8 cellular contexts compared by ENCODE assay signal in the genomic region with DNA sequence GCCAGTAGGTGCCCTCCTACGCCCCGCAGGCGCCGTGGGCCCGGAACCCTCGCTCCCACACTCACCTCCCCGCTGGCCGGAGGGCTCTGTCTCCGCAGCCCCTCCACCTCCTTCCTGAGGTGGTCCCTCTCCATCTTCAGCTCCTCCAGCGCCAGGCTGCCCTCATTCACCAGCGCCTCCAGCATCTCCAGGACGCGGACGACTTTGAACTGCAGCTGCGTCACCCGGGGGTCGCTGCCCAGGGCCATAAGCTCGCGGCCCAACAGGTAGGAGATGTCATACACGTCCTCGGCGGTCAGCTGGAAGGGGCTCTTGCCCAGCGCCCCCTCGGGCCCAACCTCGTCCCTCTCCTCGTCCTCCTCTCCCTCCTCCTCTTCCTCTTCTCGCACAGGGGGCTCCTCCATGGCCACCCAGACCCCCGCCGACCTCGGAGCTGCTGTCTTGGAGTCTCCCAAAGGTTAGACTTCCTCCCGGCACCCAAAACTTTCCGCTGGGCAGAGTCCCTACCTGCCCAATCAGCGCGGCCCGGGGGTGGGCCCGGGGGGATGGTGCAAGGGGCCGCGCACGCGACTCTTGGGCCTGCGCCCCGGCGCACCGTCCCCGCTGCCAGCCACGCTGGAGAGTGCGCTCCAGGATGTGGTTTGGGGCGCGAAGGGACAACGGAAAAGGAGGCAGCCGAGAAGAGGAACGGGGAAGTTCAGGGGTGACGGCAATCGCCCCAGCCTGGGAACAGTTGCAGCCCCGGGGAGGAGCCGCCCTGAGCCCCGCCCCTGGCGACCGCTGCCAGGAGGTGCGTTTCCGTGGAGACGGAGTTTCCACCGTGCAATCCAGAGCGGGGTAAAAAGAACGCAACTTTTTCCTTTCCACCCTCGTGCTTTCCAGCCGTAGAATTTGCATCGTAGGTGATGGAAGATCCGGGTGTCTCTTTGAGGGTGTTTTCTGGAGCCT. TPM values are rescaled to one million over a fixed set of nuclear protein-coding genes. Genes with fewer than 3 reads are reported as not detected.
DNase-seq lines count a peak whose midpoint lies in the region; ATAC-seq, FAIRE-seq and TF ChIP-seq lines count a peak whose summit lies in the region.

A gene with protein sequence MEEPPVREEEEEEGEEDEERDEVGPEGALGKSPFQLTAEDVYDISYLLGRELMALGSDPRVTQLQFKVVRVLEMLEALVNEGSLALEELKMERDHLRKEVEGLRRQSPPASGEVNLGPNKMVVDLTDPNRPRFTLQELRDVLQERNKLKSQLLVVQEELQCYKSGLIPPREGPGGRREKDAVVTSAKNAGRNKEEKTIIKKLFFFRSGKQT (minus strand): TSS at position 668 of the 948 bp plus-strand sequence. CDS start 264 bp downstream, at position 404.

- H3K4me1 ChIP-seq in A549 = peaks cover 5% of the 10 kb centered on the region; the same call in 1 of the 3 replicates

- peak within 1 kb of the TSS; percentile 75 to 90 for H3K27ac ChIP-seq in A549

- CTCF ChIA-PET in A549 (lab: Yijun Ruan, JAX) = interaction anchor here (1.0 to 1.8 kb wide), 2 partner anchors 8 to 9 kb away, joined by 3 to 5 read pairs; no protein-coding TSS in a partner anchor

- H3K9me3 ChIP-seq in A549 = no peaks in the 10 kb centered on the region

- no peak; a peak in 1 of 5 replicates for TF ChIP-seq RAD21 in A549 (conservative IDR thresholded peaks at IDR 0.05 in 1 of 2, IDR thresholded peaks at IDR 0.05 in 1 of 2)

- no peak for FAIRE-seq in A549 (lab: Jason Lieb, UNC)

- H3K4me3 ChIP-seq in A549 = peak within 1 kb of the TSS; percentile 68

- ATAC-seq in A549 = peak; percentile 97 to 98
- peak; percentile 81 for ATAC-seq in GM18498 (IDR thresholded peaks at IDR 0.05; ENCODE audit: unreplicated experiment)
- peak; percentile 74 for ATAC-seq in HG02885 (IDR thresholded peaks at IDR 0.05; ENCODE audit: poor library complexity, unreplicated experiment)

- peak; percentile 47 for TF ChIP-seq POLR2A in A549 (IDR thresholded peaks at IDR 0.05; ENCODE audit: low read length)

- POLR2A ChIA-PET in A549 (lab: Yijun Ruan, JAX) = no interaction called here

- H3K4me2 ChIP-seq in A549 = peak within 1 kb of the TSS; percentile 92

- 3% methylated on average over 63 of the region's 69 CpGs for WGBS in A549 (ENCODE audit: missing lambda C conversion rate)

- TF ChIP-seq CTCF in A549 (IDR thresholded peaks at IDR 0.05) = no peak

- DNase-seq in A549 (ENCODE audit: low read depth in 1 of 2, low spot score in 1 of 2) = peak; percentile 78 to 90
- DNase-seq in NCI-H2171 (lab: John Stamatoyannopoulos, UW) = peak; percentile 48
- peak; percentile 89 for DNase-seq in activated CD4-positive, alpha-beta T cell treated with anti-CD3 and anti-CD28 coated beads for 1 hour
- DNase-seq in cerebellum (ENCODE audit: low spot score) = peak; percentile 73
- DNase-seq in kidney tubule cell (ENCODE audit: low spot score) = peak; percentile 87
- peak; percentile 88 to 89 for DNase-seq in stimulated activated CD4-positive, alpha-beta T cell treated with anti-CD3 and anti-CD28 coated beads, Interleukin-15, amount 100 ng/mL, for 48 hours (ENCODE audit: low read depth in 2 of 2)

- TF ChIP-seq EP300 in A549 (IDR thresholded peaks at IDR 0.05) = no peak

TF ChIP-seq in A549, 52 proteins besides CTCF, POLR2A, EP300 and RAD21:
- TF ChIP-seq, protein P1, sequence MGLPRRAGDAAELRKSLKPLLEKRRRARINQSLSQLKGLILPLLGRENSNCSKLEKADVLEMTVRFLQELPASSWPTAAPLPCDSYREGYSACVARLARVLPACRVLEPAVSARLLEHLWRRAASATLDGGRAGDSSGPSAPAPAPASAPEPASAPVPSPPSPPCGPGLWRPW (IDR thresholded peaks at IDR 0.05) = no peak
- TF ChIP-seq CEBPB (IDR thresholded peaks at IDR 0.05) = 0 out of 4 replicates have a peak, but pooled peaks of 1 of the 2 experiments have one; percentile 5
- TF ChIP-seq, protein P2, sequence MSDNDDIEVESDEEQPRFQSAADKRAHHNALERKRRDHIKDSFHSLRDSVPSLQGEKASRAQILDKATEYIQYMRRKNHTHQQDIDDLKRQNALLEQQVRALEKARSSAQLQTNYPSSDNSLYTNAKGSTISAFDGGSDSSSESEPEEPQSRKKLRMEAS (IDR thresholded peaks at IDR 0.05) = peak; percentile 67; the same call in 1 of the 2 replicates
- TF ChIP-seq, protein P3, sequence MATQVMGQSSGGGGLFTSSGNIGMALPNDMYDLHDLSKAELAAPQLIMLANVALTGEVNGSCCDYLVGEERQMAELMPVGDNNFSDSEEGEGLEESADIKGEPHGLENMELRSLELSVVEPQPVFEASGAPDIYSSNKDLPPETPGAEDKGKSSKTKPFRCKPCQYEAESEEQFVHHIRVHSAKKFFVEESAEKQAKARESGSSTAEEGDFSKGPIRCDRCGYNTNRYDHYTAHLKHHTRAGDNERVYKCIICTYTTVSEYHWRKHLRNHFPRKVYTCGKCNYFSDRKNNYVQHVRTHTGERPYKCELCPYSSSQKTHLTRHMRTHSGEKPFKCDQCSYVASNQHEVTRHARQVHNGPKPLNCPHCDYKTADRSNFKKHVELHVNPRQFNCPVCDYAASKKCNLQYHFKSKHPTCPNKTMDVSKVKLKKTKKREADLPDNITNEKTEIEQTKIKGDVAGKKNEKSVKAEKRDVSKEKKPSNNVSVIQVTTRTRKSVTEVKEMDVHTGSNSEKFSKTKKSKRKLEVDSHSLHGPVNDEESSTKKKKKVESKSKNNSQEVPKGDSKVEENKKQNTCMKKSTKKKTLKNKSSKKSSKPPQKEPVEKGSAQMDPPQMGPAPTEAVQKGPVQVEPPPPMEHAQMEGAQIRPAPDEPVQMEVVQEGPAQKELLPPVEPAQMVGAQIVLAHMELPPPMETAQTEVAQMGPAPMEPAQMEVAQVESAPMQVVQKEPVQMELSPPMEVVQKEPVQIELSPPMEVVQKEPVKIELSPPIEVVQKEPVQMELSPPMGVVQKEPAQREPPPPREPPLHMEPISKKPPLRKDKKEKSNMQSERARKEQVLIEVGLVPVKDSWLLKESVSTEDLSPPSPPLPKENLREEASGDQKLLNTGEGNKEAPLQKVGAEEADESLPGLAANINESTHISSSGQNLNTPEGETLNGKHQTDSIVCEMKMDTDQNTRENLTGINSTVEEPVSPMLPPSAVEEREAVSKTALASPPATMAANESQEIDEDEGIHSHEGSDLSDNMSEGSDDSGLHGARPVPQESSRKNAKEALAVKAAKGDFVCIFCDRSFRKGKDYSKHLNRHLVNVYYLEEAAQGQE (IDR thresholded peaks at IDR 0.05) = no peak
- no peak for TF ChIP-seq SREBF2 (IDR thresholded peaks at IDR 0.05)
- TF ChIP-seq MAZ (IDR thresholded peaks at IDR 0.05; ENCODE audit: borderline replicate concordance, low read depth, low read length) = no peak
- TF ChIP-seq SMC3 (IDR thresholded peaks at IDR 0.05) = no peak
- 0 out of 2 replicates have a peak, but pooled peaks have one; percentile 44 for TF ChIP-seq TP53 (CRISPR knock-in tag; IDR thresholded peaks at IDR 0.05)
- TF ChIP-seq, protein P4, sequence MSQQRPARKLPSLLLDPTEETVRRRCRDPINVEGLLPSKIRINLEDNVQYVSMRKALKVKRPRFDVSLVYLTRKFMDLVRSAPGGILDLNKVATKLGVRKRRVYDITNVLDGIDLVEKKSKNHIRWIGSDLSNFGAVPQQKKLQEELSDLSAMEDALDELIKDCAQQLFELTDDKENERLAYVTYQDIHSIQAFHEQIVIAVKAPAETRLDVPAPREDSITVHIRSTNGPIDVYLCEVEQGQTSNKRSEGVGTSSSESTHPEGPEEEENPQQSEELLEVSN (IDR thresholded peaks at IDR 0.05; ENCODE audit: borderline replicate concordance, low read depth) = peak; percentile 67; the same call in 1 of the 2 replicates
- TF ChIP-seq HOXB5 (CRISPR knock-in tag; IDR thresholded peaks at IDR 0.05) = 0 out of 2 replicates have a peak, but pooled peaks have one; percentile 7
- TF ChIP-seq BHLHE40 (IDR thresholded peaks at IDR 0.05; ENCODE audit: low read depth, low read length) = peak; percentile 72
- no peak for TF ChIP-seq HOXB13 (CRISPR knock-in tag; IDR thresholded peaks at IDR 0.05; ENCODE audit: low read depth)
- TF ChIP-seq RARB (CRISPR knock-in tag; IDR thresholded peaks at IDR 0.05) = no peak
- no peak for TF ChIP-seq NPAS2 (CRISPR knock-in tag; IDR thresholded peaks at IDR 0.05; ENCODE audit: borderline replicate concordance)
- TF ChIP-seq PHF8 (IDR thresholded peaks at IDR 0.05; ENCODE audit: borderline replicate concordance, low read depth) = peak; percentile 54
TF ChIP-seq in A549: peak in this region for 7.

RNA-seq across cellular contexts. Expression of the gene that starts here (rescaled TPM):
- polyA plus RNA-seq in A549 (2011; rRNA removed) (2.4 TPM in 2 replicates), A549 (2017; fragmentation: RNase III; extraction: RNeasy Plus Mini Kit Qiagen cat#74134 plus additional on column Dnase treatment) (2.1 to 3.1 TPM (median 2.9 TPM) in 3 replicates)
- polyA plus RNA-seq in A549 (2012; cell fraction: cytosol; rRNA removed) = 2.0 and 2.1 TPM in 2 replicates
- polyA plus RNA-seq in A549 (2012; cell fraction: nucleus; rRNA removed) = 0.72 and 0.77 TPM in 2 replicates
- polyA minus RNA-seq in A549 (2011; rRNA and poly(A)+ RNA removed) = 0.88 and 1.4 TPM in 2 replicates
- total RNA-seq in cerebellum = 0.73 TPM

Comparison
In these comparisons a context has a peak if more than half of its experiments do, and no peak if none do; other contexts are left out.
1. Peak in every context shown above with its lines: DNase-seq, ATAC-seq, H3K4me3 ChIP-seq and H3K27ac ChIP-seq.
2. Peak in DNase-seq in cerebellum; RNA of the gene not detected or under 1 TPM.